Comparison of ENCODE assay signal across 16 cellular contexts in genomic region chr12:1913377-1914115, GRCh38. TPM values are rescaled to one million over a fixed set of nuclear protein-coding genes. Genes with fewer than 3 reads are reported as not detected.
DNase-seq lines count a peak whose midpoint lies in the region; TF ChIP-seq lines count a peak whose summit lies in the region.
"Had no signal": no experiment of that assay in that cellular context is flagged by ENCODE, and none has a peak within 500 bp of the region (broad histone marks: within the 10 kb centered on the region; RNA-seq: fewer than 3 reads in every experiment).

No MANE protein-coding gene starts in this region.

- no peak for TF ChIP-seq EP300 in sigmoid colon (IDR thresholded peaks at IDR 0.05)

- POLR2A ChIA-PET in activated CD4-positive, alpha-beta memory T cell treated with anti-CD3 and anti-CD28 coated beads, Interleukin-2, amount 10 ng/mL, durations not matched to agents 7 days and 5 days (lab: Charles Lee), result no interaction called here
- POLR2A ChIA-PET in activated CD4-positive, alpha-beta memory T cell treated with anti-CD3 and anti-CD28 coated beads for 36 hours (lab: Charles Lee), result interaction anchor here (0.9 kb wide), 1 partner anchor 119 kb away, joined by 3 read pairs; no protein-coding TSS in a partner anchor

- H3K9me3 Mint-ChIP-seq in activated CD4-positive, alpha-beta memory T cell treated with anti-CD3 and anti-CD28 coated beads, Interleukin-2, amount 10 ng/mL, durations not matched to agents 7 days and 5 days, result peaks cover 2% of the 10 kb centered on the region
- H3K9me3 Mint-ChIP-seq in activated CD4-positive, alpha-beta memory T cell treated with anti-CD3 and anti-CD28 coated beads for 36 hours, result no peaks in the 10 kb centered on the region

- WGBS in hepatocyte (ENCODE audit: low lambda C conversion rate, missing lambda C conversion rate), result 83% methylated on average over 12 of the region's 12 CpGs
- WGBS in testis, 2 donors, result 71 to 78% methylated on average over 7 to 12 of the region's 12 CpGs
- 88 to 90% methylated on average over 12 of the region's 12 CpGs for WGBS in sigmoid colon, 2 donors

- H3K9me3 ChIP-seq in Loucy (ENCODE audit: insufficient read depth, low read depth, low read length) (no peaks in the 10 kb centered on the region), hepatocyte (ENCODE audit: low read depth) (no peaks in the 10 kb centered on the region), testis (no peaks in the 10 kb centered on the region), sigmoid colon (no peaks in the 10 kb centered on the region)
- H3K9me3 ChIP-seq: Caco-2, esophagus squamous epithelium had no signal

- no peaks in the 10 kb centered on the region for H3K36me3 Mint-ChIP-seq in activated CD4-positive, alpha-beta memory T cell treated with anti-CD3 and anti-CD28 coated beads, Interleukin-2, amount 10 ng/mL, durations not matched to agents 7 days and 5 days (ENCODE audit: low read depth)
- no peaks in the 10 kb centered on the region for H3K36me3 Mint-ChIP-seq in activated CD4-positive, alpha-beta memory T cell treated with anti-CD3 and anti-CD28 coated beads for 36 hours

- peaks cover 7% of the 10 kb centered on the region for H3K27me3 Mint-ChIP-seq in activated CD4-positive, alpha-beta memory T cell treated with anti-CD3 and anti-CD28 coated beads, Interleukin-2, amount 10 ng/mL, durations not matched to agents 7 days and 5 days
- H3K27me3 Mint-ChIP-seq in activated CD4-positive, alpha-beta memory T cell treated with anti-CD3 and anti-CD28 coated beads for 36 hours, result peaks cover 6% of the 10 kb centered on the region

- TF ChIP-seq CTCF in Loucy (conservative IDR thresholded peaks at IDR 0.05; ENCODE audit: low read length), result no peak
- TF ChIP-seq CTCF in hepatocyte (IDR thresholded peaks at IDR 0.05; ENCODE audit: poor library complexity), result no peak
- no peak for TF ChIP-seq CTCF in testis (IDR thresholded peaks at IDR 0.05)
- TF ChIP-seq CTCF in sigmoid colon (IDR thresholded peaks at IDR 0.05), result no peak
- TF ChIP-seq CTCF in foreskin fibroblast (IDR thresholded peaks at IDR 0.05; ENCODE audit: low read depth, low read length), result no peak

- no peak overlapping the region for H3K4me2 ChIP-seq in Loucy (ENCODE audit: low read depth, low read length, poor library complexity, severe bottlenecking)
- H3K4me2 ChIP-seq in hepatocyte, result no peak overlapping the region

- H3F3A ChIP-seq in Loucy (ENCODE audit: low read depth), result no peaks in the 10 kb centered on the region

- H3K27me3 ChIP-seq in Loucy (ENCODE audit: insufficient read depth, low read length, poor library complexity, severe bottlenecking) (no peaks in the 10 kb centered on the region), hepatocyte (no peaks in the 10 kb centered on the region), testis (no peaks in the 10 kb centered on the region), sigmoid colon (no peaks in the 10 kb centered on the region)

- H3K9me2 ChIP-seq in Loucy (replicated peaks; ENCODE audit: low read depth, low read length), result no peaks in the 10 kb centered on the region
- H3K9me2 ChIP-seq in hepatocyte (replicated peaks; ENCODE audit: insufficient read depth), result no peaks in the 10 kb centered on the region

- peak; percentile 7 for DNase-seq in activated CD4-positive, alpha-beta memory T cell treated with anti-CD3 and anti-CD28 coated beads, Interleukin-2, amount 10 ng/mL, durations not matched to agents 7 days and 5 days
- no peak for DNase-seq in activated CD4-positive, alpha-beta memory T cell treated with anti-CD3 and anti-CD28 coated beads for 36 hours
- peak; percentile 3 for DNase-seq in hepatocyte (ENCODE audit: low spot score)
- peak; percentile 5 for DNase-seq in testis
- DNase-seq in sigmoid colon, result no peak
- no peak for DNase-seq in foreskin fibroblast
- DNase-seq in DMS79 (lab: John Stamatoyannopoulos, UW), result no peak
- DNase-seq: cortex of kidney, esophagus squamous epithelium, left cardiac atrium, NCI-H2107, NCI-H82 had no signal

- H3K4me1 ChIP-seq in Loucy (ENCODE audit: insufficient read depth, low read length, poor library complexity, severe bottlenecking), result peaks cover 48% of the 10 kb centered on the region
- peaks cover 9% of the 10 kb centered on the region for H3K4me1 ChIP-seq in hepatocyte (ENCODE audit: insufficient read depth)
- peaks cover 23% of the 10 kb centered on the region for H3K4me1 ChIP-seq in testis
- peaks cover 0 to 16% (median 12%) of the 10 kb centered on the region in 4 donors for H3K4me1 ChIP-seq in sigmoid colon
- H3K4me1 ChIP-seq: Caco-2 had no signal

- H3K27ac Mint-ChIP-seq in activated CD4-positive, alpha-beta memory T cell treated with anti-CD3 and anti-CD28 coated beads, Interleukin-2, amount 10 ng/mL, durations not matched to agents 7 days and 5 days, result no peak overlapping the region
- no peak overlapping the region for H3K27ac Mint-ChIP-seq in activated CD4-positive, alpha-beta memory T cell treated with anti-CD3 and anti-CD28 coated beads for 36 hours
- H3K27ac Mint-ChIP-seq: progenitor cell of endocrine pancreas had no signal

- H4K20me1 ChIP-seq in Loucy (ENCODE audit: insufficient read depth, low read length, poor library complexity, severe bottlenecking) (no peaks in the 10 kb centered on the region), hepatocyte (ENCODE audit: insufficient read depth, poor library complexity, severe bottlenecking) (no peaks in the 10 kb centered on the region)

- no peak overlapping the region for H3K4me3 Mint-ChIP-seq in activated CD4-positive, alpha-beta memory T cell treated with anti-CD3 and anti-CD28 coated beads, Interleukin-2, amount 10 ng/mL, durations not matched to agents 7 days and 5 days
- no peak overlapping the region for H3K4me3 Mint-ChIP-seq in activated CD4-positive, alpha-beta memory T cell treated with anti-CD3 and anti-CD28 coated beads for 36 hours

- CTCF ChIA-PET in activated CD4-positive, alpha-beta memory T cell treated with anti-CD3 and anti-CD28 coated beads, Interleukin-2, amount 10 ng/mL, durations not matched to agents 7 days and 5 days (lab: Charles Lee), result no interaction called here
- CTCF ChIA-PET in activated CD4-positive, alpha-beta memory T cell treated with anti-CD3 and anti-CD28 coated beads for 36 hours (lab: Charles Lee), result interaction anchor here (2.8 kb wide), 1 partner anchor 122 kb away, joined by 9 read pairs; no protein-coding TSS in a partner anchor

- no peak overlapping the region for H3K27ac ChIP-seq in hepatocyte
- H3K27ac ChIP-seq in testis, result no peak overlapping the region
- no peak overlapping the region for H3K27ac ChIP-seq in sigmoid colon
- H3K27ac ChIP-seq: esophagus squamous epithelium, RWPE1 had no signal

- H3K9ac ChIP-seq in Loucy (ENCODE audit: low read depth, low read length, poor library complexity, severe bottlenecking), result peak overlapping the region; percentile 72

- intact Hi-C loops in activated CD4-positive, alpha-beta memory T cell treated with anti-CD3 and anti-CD28 coated beads for 36 hours (cut with micrococcal nuclease), result no loop called here
- intact Hi-C loops in testis (cut with DNase I; ENCODE audit: low total_unique reads), result no loop called here
- intact Hi-C loops in sigmoid colon (cut with DNase I), result no loop called here

- TF ChIP-seq POLR2A in testis (IDR thresholded peaks at IDR 0.05) (no peak), sigmoid colon (IDR thresholded peaks at IDR 0.05) (no peak)

- H3K4me3 ChIP-seq in Loucy (ENCODE audit: low read length, poor library complexity, severe bottlenecking) (no peak overlapping the region), hepatocyte (no peak overlapping the region), testis (no peak overlapping the region), sigmoid colon (no peak overlapping the region), foreskin fibroblast (ENCODE audit: low read depth in 1 of 2, low read length in 2 of 2) (no peak overlapping the region)
- H3K4me3 ChIP-seq: esophagus squamous epithelium had no signal

- no peaks in the 10 kb centered on the region for H3K36me3 ChIP-seq in Loucy (ENCODE audit: insufficient read depth, low read length)
- no peaks in the 10 kb centered on the region for H3K36me3 ChIP-seq in hepatocyte (replicated peaks; ENCODE audit: insufficient read depth, low read depth)
- H3K36me3 ChIP-seq in testis (ENCODE audit: low read depth, missing control alignments), result no peaks in the 10 kb centered on the region
- no peaks in the 10 kb centered on the region for H3K36me3 ChIP-seq in sigmoid colon
- H3K36me3 ChIP-seq: esophagus squamous epithelium had no signal

- H3K4me1 Mint-ChIP-seq in activated CD4-positive, alpha-beta memory T cell treated with anti-CD3 and anti-CD28 coated beads, Interleukin-2, amount 10 ng/mL, durations not matched to agents 7 days and 5 days, result peaks cover 19% of the 10 kb centered on the region
- H3K4me1 Mint-ChIP-seq in activated CD4-positive, alpha-beta memory T cell treated with anti-CD3 and anti-CD28 coated beads for 36 hours (ENCODE audit: low read depth), result peaks cover 9% of the 10 kb centered on the region

- no peaks in the 10 kb centered on the region for H3K79me2 ChIP-seq in Loucy (ENCODE audit: insufficient read depth, low read length)
- H3K79me2 ChIP-seq in hepatocyte, result no peaks in the 10 kb centered on the region

- H2AFZ ChIP-seq in Loucy (ENCODE audit: low read length), result no peak overlapping the region
- H2AFZ ChIP-seq in hepatocyte, result no peak overlapping the region

RNA-seq across cellular contexts. Expression of gene CACNA2D4, which starts 4.9 kb away (rescaled TPM):
- total RNA-seq in activated CD4-positive, alpha-beta memory T cell treated with anti-CD3 and anti-CD28 coated beads, Interleukin-2, amount 10 ng/mL, durations not matched to agents 7 days and 5 days, result 10 to 100 TPM; 20.8 to 23.6 TPM
- 10 to 100 TPM; 11.7 to 13.3 TPM for total RNA-seq in activated CD4-positive, alpha-beta memory T cell treated with anti-CD3 and anti-CD28 coated beads for 36 hours
- total RNA-seq in hepatocyte, result 1.3 and 4.7 TPM in 2 replicates
- 2.1 and 5.7 TPM in 2 replicates for polyA plus RNA-seq in hepatocyte
- 10 to 100 TPM; 15.8 to 18.3 TPM for total RNA-seq in testis
- 10.8 TPM for polyA plus RNA-seq in testis (ENCODE audit: insufficient read depth, low read depth, low replicate concordance)
- 1 to 10 TPM; 2.8 to 4.9 (median 3.4) TPM for total RNA-seq in sigmoid colon
- polyA plus RNA-seq in sigmoid colon, result 1 to 10 TPM; 3.6 to 5.8 (median 5.4) TPM

Comparison
In these comparisons a context has a peak if more than half of its experiments do, and no peak if none do; other contexts are left out.
1. DNase-seq: peak in activated CD4-positive, alpha-beta memory T cell treated with anti-CD3 and anti-CD28 coated beads, Interleukin-2, amount 10 ng/mL, durations not matched to agents 7 days and 5 days (single experiment), hepatocyte (single experiment) and testis (single experiment); none in activated CD4-positive, alpha-beta memory T cell treated with anti-CD3 and anti-CD28 coated beads for 36 hours (single experiment), sigmoid colon (single experiment), foreskin fibroblast (0 of 2) and DMS79 (single experiment).